ENCODE assay signal across 26 cellular contexts in the genomic region with DNA sequence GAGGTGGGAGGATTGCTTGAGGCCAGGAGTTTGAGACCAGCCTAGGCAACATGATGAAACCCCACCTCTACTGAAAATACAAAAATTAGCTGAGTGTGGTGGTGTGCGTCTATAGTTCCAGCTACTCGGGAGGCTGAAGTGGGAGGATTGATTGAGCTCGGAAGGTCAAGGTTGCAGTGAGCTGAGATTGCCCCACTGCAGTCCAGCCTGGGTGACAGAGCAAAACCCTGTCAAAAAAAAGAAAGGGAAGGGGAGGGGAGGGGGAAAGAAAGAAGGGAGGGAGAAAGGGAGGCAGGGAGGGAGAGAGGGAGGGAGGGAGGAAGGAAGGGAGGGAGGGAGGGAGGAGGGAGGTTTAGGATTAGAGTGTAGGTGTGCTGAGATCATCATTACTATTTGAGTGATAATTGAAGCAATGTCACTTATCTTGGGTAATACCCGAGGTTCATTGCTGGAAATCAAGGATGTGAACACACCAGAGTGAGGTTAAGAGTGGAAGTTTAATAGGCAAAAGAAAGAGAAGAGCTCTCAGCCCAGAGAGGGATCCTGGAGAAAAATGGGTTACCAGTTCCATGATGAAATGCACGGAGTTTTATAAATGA. TPM values are rescaled to one million over a fixed set of nuclear protein-coding genes. Genes with fewer than 3 reads are reported as not detected.
DNase-seq lines count a peak whose midpoint lies in the region; ATAC-seq, FAIRE-seq and TF ChIP-seq lines count a peak whose summit lies in the region.
"Had no signal": no experiment of that assay in that cellular context is flagged by ENCODE, and none has a peak within 500 bp of the region (broad histone marks: within the 10 kb centered on the region; RNA-seq: fewer than 3 reads in every experiment).

No MANE protein-coding gene starts in this region.

- H3K27me3 ChIP-seq in A673 (replicated peaks; ENCODE audit: insufficient read depth, low read depth, low read length, poor library complexity), result no peaks in the 10 kb centered on the region
- H3K27me3 ChIP-seq in GM23338 (ENCODE audit: insufficient read depth), result no peaks in the 10 kb centered on the region
- no peaks in the 10 kb centered on the region for H3K27me3 ChIP-seq in astrocyte (ENCODE audit: insufficient read depth, low read length)
- H3K27me3 ChIP-seq in brain microvascular endothelial cell (replicated peaks), result no peaks in the 10 kb centered on the region
- H3K27me3 ChIP-seq: Peyer's patch, SJCRH30 had no signal

- H3K9me3 Mint-ChIP-seq in GM23338 (no peaks in the 10 kb centered on the region), astrocyte (ENCODE audit: unreplicated experiment) (no peaks in the 10 kb centered on the region)
- no peaks in the 10 kb centered on the region for H3K9me3 Mint-ChIP-seq in activated CD8-positive, alpha-beta T cell treated with anti-CD3 and anti-CD28 coated beads for 36 hours
- H3K9me3 Mint-ChIP-seq: CD4-positive, alpha-beta T cell; stimulated activated naive CD8-positive, alpha-beta T cell treated with anti-CD3 and anti-CD28 coated beads, Interleukin-15, Interleukin-2, amounts not matched to agents 100 ng/mL and 50 ng/mL, for 24 hours; T-cell had no signal

- H3K9ac ChIP-seq in astrocyte (ENCODE audit: low read length), result no peak overlapping the region

- H2AFZ ChIP-seq in GM23338, result no peak overlapping the region
- H2AFZ ChIP-seq in astrocyte (ENCODE audit: low read depth, low read length), result no peak overlapping the region

- H3K9me3 ChIP-seq in A673 (ENCODE audit: low read depth, low read length, poor library complexity, severe bottlenecking) (no peaks in the 10 kb centered on the region), astrocyte (ENCODE audit: insufficient read depth, low read depth, low read length) (no peaks in the 10 kb centered on the region)
- H3K9me3 ChIP-seq: Peyer's patch, SJCRH30 had no signal

- no peak overlapping the region for H3K4me3 ChIP-seq in A673 (ENCODE audit: low read depth, low read length, poor library complexity, severe bottlenecking)
- H3K4me3 ChIP-seq in GM23338, result no peak overlapping the region
- H3K4me3 ChIP-seq in astrocyte (ENCODE audit: insufficient read depth, low read depth, low read length), result no peak overlapping the region
- H3K4me3 ChIP-seq in brain microvascular endothelial cell (ENCODE audit: low read depth, low read length), result no peak overlapping the region
- H3K4me3 ChIP-seq: Peyer's patch, SJCRH30 had no signal

- intact Hi-C loops in A673 (cut with micrococcal nuclease; ENCODE audit: unreplicated experiment), result no loop called here
- intact Hi-C loops in activated CD8-positive, alpha-beta T cell treated with anti-CD3 and anti-CD28 coated beads for 36 hours (cut with micrococcal nuclease), result no loop called here

- peak overlapping the region; percentile 40 for H3K4me2 ChIP-seq in GM23338
- no peak overlapping the region for H3K4me2 ChIP-seq in astrocyte (ENCODE audit: low read length)

- POLR2A ChIA-PET in A673 (lab: Charles Lee; ENCODE audit: low non-redundant PET), result no interaction called here
- POLR2A ChIA-PET in activated CD8-positive, alpha-beta T cell treated with anti-CD3 and anti-CD28 coated beads for 36 hours (lab: Charles Lee), result no interaction called here

- H3K27ac Mint-ChIP-seq in GM23338, result peak overlapping the region; percentile 60
- peak overlapping the region; percentile 53 for H3K27ac Mint-ChIP-seq in astrocyte (ENCODE audit: unreplicated experiment)
- no peak overlapping the region for H3K27ac Mint-ChIP-seq in activated CD8-positive, alpha-beta T cell treated with anti-CD3 and anti-CD28 coated beads for 36 hours
- H3K27ac Mint-ChIP-seq: CD4-positive, alpha-beta T cell; stimulated activated naive CD8-positive, alpha-beta T cell treated with anti-CD3 and anti-CD28 coated beads, Interleukin-15, Interleukin-2, amounts not matched to agents 100 ng/mL and 50 ng/mL, for 24 hours had no signal

- BruUV-seq in A673 (replicated peaks; lab: Mats Ljungman, UMichigan), result no TSS peak

- no peak for DNase-seq in A673 (ENCODE audit: low spot score)
- DNase-seq in GM23338 (ENCODE audit: low spot score), result no peak
- no peak for DNase-seq in astrocyte (ENCODE audit: low read depth)
- DNase-seq in putamen (ENCODE audit: low spot score), result peak; percentile 45
- no peak for DNase-seq in activated CD8-positive, alpha-beta T cell treated with anti-CD3 and anti-CD28 coated beads for 36 hours
- DNase-seq in brain microvascular endothelial cell, result no peak
- DNase-seq in kidney glomerular epithelial cell (lab: John Stamatoyannopoulos, UW), result no peak
- DNase-seq in left lobe of liver (ENCODE audit: low spot score), result no peak
- DNase-seq: activated CD8-positive, alpha-beta memory T cell treated with anti-CD3 and anti-CD28 coated beads for 24 hours; activated gamma-delta T cell treated with Interleukin-2 at 50 U/mL for 16 hours; activated T-cell treated with anti-CD3 and anti-CD28 coated beads, Interleukin-2, amount 50 U/mL, for 1 hour; CD4-positive, alpha-beta T cell; DMS153; effector memory CD4-positive, alpha-beta T cell; foreskin fibroblast; KG1; mesenchymal stem cell; MM.1S; NCI-H1436; NCI-H510A; Peyer's patch; SJCRH30; T-cell; trophoblast cell had no signal

- ATAC-seq in GM23338 (peak; percentile 9; the same call in 2 of the 3 replicates), left lobe of liver (no peak)
- ATAC-seq in activated CD8-positive, alpha-beta T cell treated with anti-CD3 and anti-CD28 coated beads for 36 hours, result no peak
- ATAC-seq: T-cell had no signal

- TF ChIP-seq CTCF in A673 (conservative IDR thresholded peaks at IDR 0.05; ENCODE audit: low read depth, low read length), result no peak
- no peak for TF ChIP-seq CTCF in GM23338 (conservative IDR thresholded peaks at IDR 0.05; ENCODE audit: low read depth in 2 of 2)
- TF ChIP-seq CTCF in astrocyte (IDR thresholded peaks at IDR 0.05; ENCODE audit: insufficient read depth, low read depth, low read length), result no peak
- no peak for TF ChIP-seq CTCF in activated CD8-positive, alpha-beta T cell treated with anti-CD3 and anti-CD28 coated beads for 36 hours (IDR thresholded peaks at IDR 0.05)
- TF ChIP-seq CTCF in brain microvascular endothelial cell (IDR thresholded peaks at IDR 0.05; ENCODE audit: low read depth, low read length, missing control alignments), result no peak

- in situ Hi-C loops in brain microvascular endothelial cell (cut with HindIII; ENCODE audit: low pct_ligation_motif_present, low sequenced_read_pairs), result no loop called here

- H3K79me2 ChIP-seq in GM23338 (replicated peaks; ENCODE audit: insufficient read depth) (peaks cover 99% of the 10 kb centered on the region), astrocyte (ENCODE audit: insufficient read depth, low read length) (peaks cover 98% of the 10 kb centered on the region)

- no peaks in the 10 kb centered on the region for H3K36me3 ChIP-seq in A673 (ENCODE audit: insufficient read depth, low read length, poor library complexity, severe bottlenecking)
- H3K36me3 ChIP-seq in GM23338 (ENCODE audit: insufficient read depth), result peaks cover 15% of the 10 kb centered on the region; the same call in 1 of the 2 replicates
- H3K36me3 ChIP-seq in astrocyte (ENCODE audit: insufficient read depth, low read length), result peaks cover 23% of the 10 kb centered on the region
- H3K36me3 ChIP-seq in brain microvascular endothelial cell (replicated peaks), result peaks cover 19% of the 10 kb centered on the region
- H3K36me3 ChIP-seq: Peyer's patch had no signal

- H3K27ac ChIP-seq in A673 (ENCODE audit: low read depth, low read length, poor library complexity, severe bottlenecking) (peak overlapping the region; percentile 2), GM23338 (ENCODE audit: low read depth) (peak overlapping the region; percentile 70), astrocyte (ENCODE audit: low read depth, low read length) (no peak overlapping the region), brain microvascular endothelial cell (no peak overlapping the region)
- H3K27ac ChIP-seq: Peyer's patch, SJCRH30 had no signal

- H4K20me1 ChIP-seq in GM23338 (replicated peaks; ENCODE audit: insufficient read depth) (peaks cover 25% of the 10 kb centered on the region), astrocyte (ENCODE audit: insufficient read depth, low read length) (peaks cover 96% of the 10 kb centered on the region)

- H3K4me3 Mint-ChIP-seq in GM23338 (no peak overlapping the region), astrocyte (ENCODE audit: unreplicated experiment) (no peak overlapping the region)
- no peak overlapping the region for H3K4me3 Mint-ChIP-seq in activated CD8-positive, alpha-beta T cell treated with anti-CD3 and anti-CD28 coated beads for 36 hours
- H3K4me3 Mint-ChIP-seq: CD4-positive, alpha-beta T cell; stimulated activated naive CD8-positive, alpha-beta T cell treated with anti-CD3 and anti-CD28 coated beads, Interleukin-15, Interleukin-2, amounts not matched to agents 100 ng/mL and 50 ng/mL, for 24 hours; T-cell had no signal

- H3K4me1 Mint-ChIP-seq in GM23338 (peaks cover 46% of the 10 kb centered on the region), astrocyte (ENCODE audit: low read depth, unreplicated experiment) (peaks cover 56% of the 10 kb centered on the region)
- H3K4me1 Mint-ChIP-seq in activated CD8-positive, alpha-beta T cell treated with anti-CD3 and anti-CD28 coated beads for 36 hours (ENCODE audit: low read depth), result peaks cover 19% of the 10 kb centered on the region

- FAIRE-seq in astrocyte (lab: Jason Lieb, UNC), result no peak
- FAIRE-seq: colon had no signal

- H3K27me3 Mint-ChIP-seq in GM23338 (ENCODE audit: insufficient read depth, low read depth, poor library complexity) (no peaks in the 10 kb centered on the region), astrocyte (ENCODE audit: low read depth, unreplicated experiment) (no peaks in the 10 kb centered on the region)
- no peaks in the 10 kb centered on the region for H3K27me3 Mint-ChIP-seq in activated CD8-positive, alpha-beta T cell treated with anti-CD3 and anti-CD28 coated beads for 36 hours
- H3K27me3 Mint-ChIP-seq: CD4-positive, alpha-beta T cell; stimulated activated naive CD8-positive, alpha-beta T cell treated with anti-CD3 and anti-CD28 coated beads, Interleukin-15, Interleukin-2, amounts not matched to agents 100 ng/mL and 50 ng/mL, for 24 hours; T-cell had no signal

- no peaks in the 10 kb centered on the region for H3K9me2 ChIP-seq in GM23338 (ENCODE audit: insufficient read depth)

- H3F3A ChIP-seq in GM23338 (replicated peaks; ENCODE audit: low read depth), result 0 out of 2 replicates have a peak, but pooled peaks cover 7% of the 10 kb centered on the region

- H3K4me1 ChIP-seq in A673 (ENCODE audit: insufficient read depth, low read length, poor library complexity, severe bottlenecking) (peaks cover 60% of the 10 kb centered on the region), GM23338 (ENCODE audit: insufficient read depth) (peaks cover 24% of the 10 kb centered on the region), astrocyte (ENCODE audit: insufficient read depth, low read length) (peaks cover 52% of the 10 kb centered on the region)

- H3K36me3 Mint-ChIP-seq in GM23338 (ENCODE audit: low read depth) (peaks cover 20% of the 10 kb centered on the region; the same call in 2 of the 3 replicates), astrocyte (ENCODE audit: low read depth, unreplicated experiment) (peaks cover 5% of the 10 kb centered on the region)
- no peaks in the 10 kb centered on the region for H3K36me3 Mint-ChIP-seq in activated CD8-positive, alpha-beta T cell treated with anti-CD3 and anti-CD28 coated beads for 36 hours (ENCODE audit: low read depth)

- CTCF ChIA-PET in A673 (lab: Charles Lee), result interaction anchor here (1.1 kb wide), 1 partner anchor 10 kb away, joined by 4 read pairs; no protein-coding TSS in a partner anchor
- CTCF ChIA-PET in activated CD8-positive, alpha-beta T cell treated with anti-CD3 and anti-CD28 coated beads for 36 hours (lab: Charles Lee), result interaction anchor here (1.0 to 2.1 kb wide), 6 partner anchors 10 to 139 kb away, joined by 3 to 8 read pairs (median 4); no protein-coding TSS in a partner anchor

RNA-seq across cellular contexts. Expression of a gene that starts 27.6 kb away (rescaled TPM):
- total RNA-seq in A673 (2021) (159 and 176 TPM in 2 replicates), astrocyte (469 and 474 TPM in 2 replicates), left lobe of liver (14.5 TPM)
- 234 and 254 TPM in 2 replicates for total RNA-seq in GM23338 (2014; rRNA removed; shearing (Covaris generic))
- 58.0 and 60.7 TPM in 2 replicates for polyA plus RNA-seq in GM23338 (2016; fragmentation: Nextera tagmentation; extraction: Ambion mirVana)
- total RNA-seq in activated CD8-positive, alpha-beta T cell treated with anti-CD3 and anti-CD28 coated beads for 36 hours, result 10 to 100 TPM; 16.9 to 17.7 TPM

Comparison
In these comparisons a context has a peak if more than half of its experiments do, and no peak if none do; other contexts are left out.
1. H3K27ac ChIP-seq: peak in A673 (single experiment) and GM23338 (single experiment); none in astrocyte (single experiment) and brain microvascular endothelial cell (single experiment).